24 cellular contexts compared by ENCODE assay signal in the genomic region with DNA sequence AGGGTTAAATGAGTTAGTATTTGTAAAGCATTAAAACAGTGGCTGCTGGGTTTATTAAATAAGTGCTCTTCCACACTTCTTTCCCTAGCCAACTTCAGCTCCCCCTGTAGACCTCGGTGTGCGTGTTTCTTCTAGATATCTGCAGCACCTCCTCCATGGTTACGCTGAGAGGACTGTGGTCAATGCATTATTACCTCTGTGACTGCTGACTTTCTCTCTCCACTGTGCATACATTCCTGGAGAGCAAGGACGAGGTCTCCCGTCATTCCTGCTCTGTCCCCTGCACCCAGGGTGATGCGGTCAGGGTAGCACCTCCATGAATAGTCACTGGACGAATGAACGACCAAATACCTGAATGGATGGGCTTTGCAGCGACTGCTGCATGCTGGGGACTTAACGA.
"Had no signal": no experiment of that assay in that cellular context is flagged by ENCODE, and none has a peak within 500 bp of the region (broad histone marks: within the 10 kb centered on the region; RNA-seq: fewer than 3 reads in every experiment).

No MANE protein-coding gene starts in this region.

- H3K27ac ChIP-seq: breast epithelium, Peyer's patch, RWPE1, SJSA1 had no signal

- H3K4me3 Mint-ChIP-seq: activated CD8-positive, alpha-beta T cell treated with anti-CD3 and anti-CD28 coated beads, Interleukin-2, amount 10 ng/mL, durations not matched to agents 7 days and 5 days; activated naive CD4-positive, alpha-beta T cell treated with anti-CD3 and anti-CD28 coated beads, Interleukin-2, amount 50 U/mL, for 24 hours; T-helper 1 cell treated with Interleukin-12 subunit alpha and Interleukin-12 subunit beta and Interleukin-4 antibody, amounts not matched to agents 30 μg/mL and 1 μg/mL, for 36 hours; WTC11 had no signal

- H3K9me3 Mint-ChIP-seq: activated naive CD4-positive, alpha-beta T cell treated with anti-CD3 and anti-CD28 coated beads, Interleukin-2, amount 50 U/mL, for 24 hours; T-helper 1 cell treated with Interleukin-12 subunit alpha and Interleukin-12 subunit beta and Interleukin-4 antibody, amounts not matched to agents 30 μg/mL and 1 μg/mL, for 36 hours; WTC11 had no signal

- ATAC-seq: activated CD8-positive, alpha-beta T cell treated with anti-CD3 and anti-CD28 coated beads, Interleukin-2, amount 10 ng/mL, durations not matched to agents 7 days and 5 days; WTC11 had no signal

- H3K4me1 ChIP-seq: breast epithelium, Peyer's patch, SJSA1 had no signal

- H3K27me3 Mint-ChIP-seq: activated naive CD4-positive, alpha-beta T cell treated with anti-CD3 and anti-CD28 coated beads, Interleukin-2, amount 50 U/mL, for 24 hours had no signal

- H3K27me3 ChIP-seq: breast epithelium, MG63, Peyer's patch, SJSA1 had no signal

- H3K4me3 ChIP-seq: breast epithelium, MG63, Peyer's patch, SJSA1 had no signal

- H3K9me3 ChIP-seq: breast epithelium, MG63, Peyer's patch, SJSA1 had no signal

- DNase-seq: activated CD4-positive, alpha-beta T cell treated with anti-CD3 and anti-CD28 coated beads for 48 hours; activated CD4-positive, alpha-beta T cell treated with anti-CD3 and anti-CD28 coated beads, Interleukin-2, amount 50 U/mL, for 4 hours; activated CD4-positive, CD25-positive, alpha-beta regulatory T cell treated with anti-CD3 and anti-CD28 coated beads, Interleukin-2, amount 50 U/mL, for 72 hours; activated CD8-positive, alpha-beta memory T cell treated with anti-CD3 and anti-CD28 coated beads, Interleukin-2, amount 50 U/mL, for 48 hours; activated CD8-positive, alpha-beta T cell treated with anti-CD3 and anti-CD28 coated beads, Interleukin-2, amount 10 ng/mL, durations not matched to agents 7 days and 5 days; activated naive CD4-positive, alpha-beta T cell; activated T-cell treated with anti-CD3 and anti-CD28 coated beads, Interleukin-2, amount 50 U/mL, for 1 hour; aorta; central memory CD4-positive, alpha-beta T cell; MG63; NCI-H1105; NCI-H1436; NCI-H1694 treated with DMSO at 0.1 percent for 48 hours; NCI-H2081; NCI-H446; NCI-H524; Peyer's patch; Right ventricle myocardium superior had no signal

- H3K36me3 Mint-ChIP-seq: activated naive CD4-positive, alpha-beta T cell treated with anti-CD3 and anti-CD28 coated beads, Interleukin-2, amount 50 U/mL, for 24 hours; WTC11 had no signal

- H3K27ac Mint-ChIP-seq: activated CD8-positive, alpha-beta T cell treated with anti-CD3 and anti-CD28 coated beads, Interleukin-2, amount 10 ng/mL, durations not matched to agents 7 days and 5 days; T-helper 1 cell treated with Interleukin-12 subunit alpha and Interleukin-12 subunit beta and Interleukin-4 antibody, amounts not matched to agents 30 μg/mL and 1 μg/mL, for 36 hours; WTC11 had no signal

- H3K36me3 ChIP-seq: breast epithelium, MG63, Peyer's patch, SJSA1 had no signal
